ENCODE assay signal across 1 cellular context in genomic region chr1:63522891-63523728, GRCh38.
TF ChIP-seq lines count a peak whose summit lies in the region.

Gene EFCAB7, plus strand, starts transcription at chr1:63523525. Its CDS starts 2,048 bp downstream, at chr1:63525573.
Gene ITGB3BP, minus strand, starts transcription at chr1:63523225. Its CDS starts 92 bp downstream, at chr1:63523133.

TF ChIP-seq in HEK293, 187 proteins besides CTCF, POLR2A, EP300 and RAD21 (continued from another document and continues in another):
- TF ChIP-seq ATF2 (tag by site-specific recombination; IDR thresholded peaks at IDR 0.05; ENCODE audit: low read depth) (peak; percentile 27; the same call in 1 of the 2 replicates), ZNF639 (tag by site-specific recombination; IDR thresholded peaks at IDR 0.05) (peak; percentile 100), ZNF660 (tag by site-specific recombination; IDR thresholded peaks at IDR 0.05) (peak; percentile 99), ZNF785 (tag by site-specific recombination; IDR thresholded peaks at IDR 0.05) (peak; percentile 96), ZNF501 (tag by site-specific recombination; IDR thresholded peaks at IDR 0.05) (peak; percentile 100), ZNF426 (tag by site-specific recombination; IDR thresholded peaks at IDR 0.05) (no peak), ZBTB8A (tag by site-specific recombination; IDR thresholded peaks at IDR 0.05) (peak; percentile 82), ZNF529 (tag by site-specific recombination; IDR thresholded peaks at IDR 0.05; ENCODE audit: insufficient replicate concordance) (peak; percentile 55), BCL6B (tag by site-specific recombination; IDR thresholded peaks at IDR 0.05) (peak; percentile 48; the same call in 1 of the 2 replicates), ZNF776 (tag by site-specific recombination; IDR thresholded peaks at IDR 0.05; ENCODE audit: borderline replicate concordance) (no peak), ZNF791 (tag by site-specific recombination; IDR thresholded peaks at IDR 0.05) (no peak), ZNF121 (tag by site-specific recombination; IDR thresholded peaks at IDR 0.05) (peak; percentile 99), ZNF596 (tag by site-specific recombination; IDR thresholded peaks at IDR 0.05) (peak; percentile 36; the same call in 1 of the 2 replicates), ZNF26 (tag by site-specific recombination; IDR thresholded peaks at IDR 0.05) (no peak), ZNF560 (tag by site-specific recombination; IDR thresholded peaks at IDR 0.05; ENCODE audit: borderline replicate concordance) (no peak), ZNF221 (tag by site-specific recombination; IDR thresholded peaks at IDR 0.05; ENCODE audit: borderline replicate concordance) (no peak), ZNF473 (tag by site-specific recombination; IDR thresholded peaks at IDR 0.05) (no peak), ZBTB11 (tag by site-specific recombination; conservative IDR thresholded peaks at IDR 0.05; ENCODE audit: low read depth) (peak; percentile 100), WT1 (tag by site-specific recombination; IDR thresholded peaks at IDR 0.05) (peak; percentile 64), ZNF645 (tag by site-specific recombination; IDR thresholded peaks at IDR 0.05) (peak; percentile 74; the same call in 1 of the 2 replicates), ZNF302 (tag by site-specific recombination; IDR thresholded peaks at IDR 0.05; ENCODE audit: low read depth) (peak; percentile 97), ZNF701 (tag by site-specific recombination; IDR thresholded peaks at IDR 0.05) (peak; percentile 91), ZNF513 (tag by site-specific recombination; IDR thresholded peaks at IDR 0.05) (peak; percentile 57; the same call in 1 of the 2 replicates), ZNF266 (tag by site-specific recombination; IDR thresholded peaks at IDR 0.05; ENCODE audit: low read depth) (peak; percentile 38; the same call in 1 of the 2 replicates), ZBTB17 (tag by site-specific recombination; IDR thresholded peaks at IDR 0.05) (peak; percentile 100), ZNF670 (tag by site-specific recombination; IDR thresholded peaks at IDR 0.05; ENCODE audit: low read depth) (0 out of 2 replicates have a peak, but pooled peaks have one; percentile 39), IKZF3 (tag by site-specific recombination; IDR thresholded peaks at IDR 0.05) (peak; percentile 63), SALL2 (tag by site-specific recombination; IDR thresholded peaks at IDR 0.05; ENCODE audit: borderline replicate concordance) (peak; percentile 95; the same call in 1 of the 2 replicates), ZNF37A (tag by site-specific recombination; IDR thresholded peaks at IDR 0.05) (no peak), ZFP37 (tag by site-specific recombination; IDR thresholded peaks at IDR 0.05) (peak; percentile 100), ZNF449 (tag by site-specific recombination; IDR thresholded peaks at IDR 0.05) (peak; percentile 78), ZNF433 (tag by site-specific recombination; IDR thresholded peaks at IDR 0.05; ENCODE audit: low read depth) (no peak; the same call in 1 of the 2 replicates), SP2 (tag by site-specific recombination; IDR thresholded peaks at IDR 0.05) (peak; percentile 77), ZNF830 (tag by site-specific recombination; IDR thresholded peaks at IDR 0.05; ENCODE audit: low read depth) (no peak), PBX3 (CRISPR knock-in tag; IDR thresholded peaks at IDR 0.05) (no peak), BCL11A (tag by site-specific recombination; IDR thresholded peaks at IDR 0.05; ENCODE audit: low read depth) (peak; percentile 68; the same call in 1 of the 2 replicates), ZEB2 (tag by site-specific recombination; IDR thresholded peaks at IDR 0.05) (peak; percentile 94), ZNF792 (tag by site-specific recombination; IDR thresholded peaks at IDR 0.05) (peak; percentile 96), ZNF549 (tag by site-specific recombination; IDR thresholded peaks at IDR 0.05) (no peak), ZFP69B (tag by site-specific recombination; IDR thresholded peaks at IDR 0.05) (peak; percentile 96), ZNF777 (tag by site-specific recombination; IDR thresholded peaks at IDR 0.05; ENCODE audit: borderline replicate concordance) (peak; percentile 88; the same call in 1 of the 2 replicates), ZNF132 (tag by site-specific recombination; IDR thresholded peaks at IDR 0.05; ENCODE audit: borderline replicate concordance) (no peak), ZNF544 (tag by site-specific recombination; IDR thresholded peaks at IDR 0.05) (no peak), SP7 (tag by site-specific recombination; IDR thresholded peaks at IDR 0.05) (peak; percentile 99), ZNF391 (tag by site-specific recombination; IDR thresholded peaks at IDR 0.05; ENCODE audit: borderline replicate concordance, low read depth) (peak; percentile 99; the same call in 1 of the 2 replicates), ZBTB20 (tag by site-specific recombination; IDR thresholded peaks at IDR 0.05) (peak; percentile 80), ZNF624 (tag by site-specific recombination; IDR thresholded peaks at IDR 0.05) (peak; percentile 94), KLF8 (tag by site-specific recombination; IDR thresholded peaks at IDR 0.05) (peak; percentile 98), ZBTB48 (tag by site-specific recombination; IDR thresholded peaks at IDR 0.05) (peak; percentile 72), ZNF555 (tag by site-specific recombination; conservative IDR thresholded peaks at IDR 0.05) (no peak), ZSCAN23 (tag by site-specific recombination; IDR thresholded peaks at IDR 0.05) (peak; percentile 99)
